9 cellular contexts compared by ENCODE assay signal in the genomic region with DNA sequence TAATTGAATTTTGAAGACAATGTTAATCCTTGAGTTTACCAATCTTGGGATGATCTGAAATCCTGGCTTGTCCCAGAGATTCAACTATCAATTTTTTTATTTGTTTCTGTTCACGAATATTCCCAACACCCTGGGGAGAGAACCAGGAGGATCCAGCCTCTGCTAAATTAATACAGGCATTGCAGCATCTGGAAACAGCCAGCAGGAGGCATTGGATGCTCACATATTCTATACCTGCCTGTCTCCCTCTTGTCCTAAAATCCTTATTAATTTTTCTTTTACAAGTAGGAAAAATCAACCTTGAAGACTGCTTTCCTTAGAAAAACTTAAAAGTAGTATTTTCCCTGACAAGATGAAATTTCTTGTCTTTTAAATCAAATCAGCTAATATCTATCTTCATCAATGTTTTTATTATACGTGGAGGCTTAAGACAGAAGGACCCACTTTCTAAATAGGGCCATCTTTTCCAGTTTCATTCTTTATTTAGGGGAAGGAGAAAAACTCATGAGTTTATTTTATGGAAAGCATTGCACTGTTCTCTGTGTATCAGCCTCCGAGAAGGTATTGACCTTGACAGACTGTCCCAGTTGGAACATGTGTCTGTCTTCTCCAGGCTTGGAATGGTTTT.
A peak's percentile ranks its signal among the peaks of the same experiment; 100 is the strongest.
DNase-seq lines count a peak whose midpoint lies in the region; ATAC-seq and TF ChIP-seq lines count a peak whose summit lies in the region.
"Had no signal": no experiment of that assay in that cellular context is flagged by ENCODE, and none has a peak within 500 bp of the region (broad histone marks: within the 10 kb centered on the region; RNA-seq: fewer than 3 reads in every experiment).

No MANE protein-coding gene starts in this region.

- no peak for TF ChIP-seq CTCF in HEK293 (tag by site-specific recombination; IDR thresholded peaks at IDR 0.05)
- TF ChIP-seq CTCF in OCI-LY3 (IDR thresholded peaks at IDR 0.05; ENCODE audit: low read depth, low read length): peak; percentile 89
- peak; percentile 98 for TF ChIP-seq CTCF in endodermal cell (conservative IDR thresholded peaks at IDR 0.05)

- H2AK5ac ChIP-seq in mesendoderm (ENCODE audit: low read length): no peak overlapping the region

- H3K79me1 ChIP-seq in mesendoderm (ENCODE audit: low read length): no peaks in the 10 kb centered on the region

- H3K9ac ChIP-seq in OCI-LY3 (ENCODE audit: low read length): no peak overlapping the region
- H3K9ac ChIP-seq in endodermal cell (ENCODE audit: extremely low read depth, low read length, poor library complexity, severe bottlenecking): no peak overlapping the region
- H3K9ac ChIP-seq in mesendoderm (ENCODE audit: low read length): no peak overlapping the region

- H3K4me2 ChIP-seq in OCI-LY3 (ENCODE audit: low read length) (no peak overlapping the region), mesendoderm (ENCODE audit: low read length) (no peak overlapping the region)

- H3K4me3 ChIP-seq in HEK293 (ENCODE audit: low read depth, low read length): no peak overlapping the region
- no peak overlapping the region for H3K4me3 ChIP-seq in OCI-LY3 (ENCODE audit: low read length)
- H3K4me3 ChIP-seq in endodermal cell (ENCODE audit: low read length): no peak overlapping the region
- H3K4me3 ChIP-seq in mesendoderm (ENCODE audit: low read length): no peak overlapping the region

- H3K79me2 ChIP-seq in OCI-LY3 (ENCODE audit: low read length) (no peaks in the 10 kb centered on the region), mesendoderm (ENCODE audit: control insufficient read depth, insufficient read depth, low read length) (no peaks in the 10 kb centered on the region)

- peaks cover 1% of the 10 kb centered on the region for H3K4me1 Mint-ChIP-seq in endodermal cell

- no peaks in the 10 kb centered on the region for H3K9me3 Mint-ChIP-seq in endodermal cell
- H3K9me3 Mint-ChIP-seq: T-cell had no signal

- H2BK15ac ChIP-seq in mesendoderm (replicated peaks; ENCODE audit: low read depth): no peak overlapping the region

- no peak overlapping the region for H3K4me3 Mint-ChIP-seq in endodermal cell
- H3K4me3 Mint-ChIP-seq: T-cell had no signal

- no peak overlapping the region for H2BK5ac ChIP-seq in mesendoderm (ENCODE audit: low read length)

- CTCF ChIA-PET in HEK293 (lab: Yijun Ruan, JAX): interaction anchor here (0.8 to 1.1 kb wide), 3 partner anchors 425 to 1042 kb away, joined by 3 to 5 read pairs (median 3); no protein-coding TSS in a partner anchor

- H3K18ac ChIP-seq in mesendoderm (ENCODE audit: low read length): no peak overlapping the region

- no peak overlapping the region for H3K27ac ChIP-seq in HEK293 (ENCODE audit: extremely low read depth, low read depth, low read length)
- H3K27ac ChIP-seq in OCI-LY3 (ENCODE audit: low read length): no peak overlapping the region
- H3K27ac ChIP-seq in endodermal cell (ENCODE audit: low read depth, low read length): no peak overlapping the region
- no peak overlapping the region for H3K27ac ChIP-seq in mesendoderm (ENCODE audit: low read depth, low read length)

- H3K9me3 ChIP-seq in HEK293 (ENCODE audit: control insufficient read depth, insufficient read depth, low read depth, low read length) (no peaks in the 10 kb centered on the region), OCI-LY3 (ENCODE audit: insufficient read depth, low read length) (no peaks in the 10 kb centered on the region), endodermal cell (ENCODE audit: control insufficient read depth, low read length) (no peaks in the 10 kb centered on the region)

- no peak for ATAC-seq in GM21528 (IDR thresholded peaks at IDR 0.05; ENCODE audit: low FRiP score, unreplicated experiment)
- ATAC-seq: T-cell had no signal

- H3K36me3 ChIP-seq in HEK293 (ENCODE audit: control insufficient read depth in 2 of 2, insufficient read depth in 1 of 2, low read length in 2 of 2) (no peaks in the 10 kb centered on the region), OCI-LY3 (replicated peaks; ENCODE audit: low read depth, low read length) (no peaks in the 10 kb centered on the region), endodermal cell (ENCODE audit: control insufficient read depth, insufficient read depth, low read length) (no peaks in the 10 kb centered on the region), mesendoderm (ENCODE audit: control insufficient read depth, insufficient read depth, low read length) (no peaks in the 10 kb centered on the region)

- H3K4me1 ChIP-seq in HEK293 (ENCODE audit: control insufficient read depth, insufficient read depth, low read length) (no peaks in the 10 kb centered on the region), OCI-LY3 (ENCODE audit: low read length) (peaks cover 15% of the 10 kb centered on the region), endodermal cell (ENCODE audit: control insufficient read depth, insufficient read depth, low read length) (no peaks in the 10 kb centered on the region), mesendoderm (ENCODE audit: control insufficient read depth, low read depth, low read length) (no peaks in the 10 kb centered on the region)

- H3K23ac ChIP-seq in mesendoderm (ENCODE audit: low read length): no peak overlapping the region

- H3K56ac ChIP-seq in mesendoderm (ENCODE audit: low read length): no peak overlapping the region

- H3K27me3 Mint-ChIP-seq in endodermal cell (ENCODE audit: insufficient read depth): no peaks in the 10 kb centered on the region

- H3K27ac Mint-ChIP-seq in endodermal cell: no peak overlapping the region
- H3K27ac Mint-ChIP-seq: T-cell had no signal

- DNase-seq in Caki2 (ENCODE audit: low read depth): peak; percentile 12
- DNase-seq in endodermal cell: peak; percentile 69
- peak; percentile 61 for DNase-seq in mesendoderm
- DNase-seq in GM19240 (ENCODE audit: insufficient read length, low spot score): no peak
- no peak for DNase-seq in ureter (ENCODE audit: low spot score)

- WGBS in endodermal cell (ENCODE audit: insufficient coverage in 1 of 2, insufficient read length in 1 of 2), 2 experiments: 67 to 69% methylated on average over 2 to 3 of the region's 3 CpGs
- no CpG with 5 or more reads among the region's 3 CpGs for WGBS in mesendoderm (ENCODE audit: extremely low coverage, insufficient coverage, low lambda C conversion rate)

- no peak overlapping the region for H2AFZ ChIP-seq in OCI-LY3 (ENCODE audit: low read depth, low read length)

- POLR2A ChIA-PET in HEK293 (lab: Yijun Ruan, JAX): no interaction called here

- no peak overlapping the region for H2BK120ac ChIP-seq in mesendoderm (ENCODE audit: low read depth, low read length)

- H3K4ac ChIP-seq in mesendoderm (ENCODE audit: low read depth, low read length): no peak overlapping the region

- H4K8ac ChIP-seq in mesendoderm (ENCODE audit: low read depth, low read length): no peak overlapping the region

- H3K27me3 ChIP-seq in OCI-LY3 (ENCODE audit: low read depth, low read length) (peaks cover 4% of the 10 kb centered on the region; the same call in 1 of the 2 replicates), endodermal cell (ENCODE audit: control insufficient read depth, insufficient read depth, low read length, poor library complexity, severe bottlenecking) (no peaks in the 10 kb centered on the region), mesendoderm (ENCODE audit: insufficient read depth, low read length, poor library complexity) (no peaks in the 10 kb centered on the region)

- H3K36me3 Mint-ChIP-seq in endodermal cell (ENCODE audit: low read depth): no peaks in the 10 kb centered on the region
- H3K36me3 Mint-ChIP-seq: T-cell had no signal

- H4K5ac ChIP-seq in mesendoderm (ENCODE audit: low read length): no peak overlapping the region

- in situ Hi-C loops in Caki2 (cut with HindIII; ENCODE audit: low pct_unique_long_range_greater_than_20kb, low sequenced_read_pairs): no loop called here

- no peaks in the 10 kb centered on the region for H4K20me1 ChIP-seq in OCI-LY3 (ENCODE audit: insufficient read depth, low read length)

TF ChIP-seq in HEK293, 187 proteins besides CTCF, POLR2A, EP300 and RAD21:
- no peak for TF ChIP-seq ZNF658 (tag by site-specific recombination; IDR thresholded peaks at IDR 0.05)
- TF ChIP-seq ZNF654 (tag by site-specific recombination; IDR thresholded peaks at IDR 0.05; ENCODE audit: low read depth): peak; percentile 76
TF ChIP-seq in HEK293: peak in this region for 1.

Comparison
In these comparisons a context has a peak if more than half of its experiments do, and no peak if none do; other contexts are left out.
1. DNase-seq: peak in Caki2 (single experiment), endodermal cell (single experiment) and mesendoderm (single experiment); none in GM19240 (single experiment) and ureter (single experiment).